8 cellular contexts compared by ENCODE assay signal in genomic region chr1:33080885-33081553, GRCh38. TPM values are rescaled to one million over a fixed set of nuclear protein-coding genes. Genes with fewer than 3 reads are reported as not detected.
DNase-seq lines count a peak whose midpoint lies in the region; ATAC-seq and TF ChIP-seq lines count a peak whose summit lies in the region.

Gene AZIN2, plus strand, starts transcription at chr1:33081153. Its CDS starts 1,097 bp downstream, at chr1:33082250.

- POLR2A ChIA-PET in activated CD4-positive, alpha-beta T cell treated with anti-CD3 and anti-CD28 coated beads, Interleukin-2, amount 10 ng/mL, durations not matched to agents 7 days and 5 days (lab: Charles Lee) = interaction anchor here (1.0 to 1.5 kb wide), 2 partner anchors 46 to 116 kb away, joined by 3 to 4 read pairs; partner anchors contain the start of gene RNF19B

- no peaks in the 10 kb centered on the region for H3K36me3 Mint-ChIP-seq in activated CD4-positive, alpha-beta T cell treated with anti-CD3 and anti-CD28 coated beads, Interleukin-2, amount 10 ng/mL, durations not matched to agents 7 days and 5 days (ENCODE audit: low read depth)

- peak within 1 kb of the TSS; percentile 73 for H3K4me3 Mint-ChIP-seq in activated CD4-positive, alpha-beta T cell treated with anti-CD3 and anti-CD28 coated beads, Interleukin-2, amount 10 ng/mL, durations not matched to agents 7 days and 5 days

- peaks cover 31% of the 10 kb centered on the region for H3K4me1 Mint-ChIP-seq in activated CD4-positive, alpha-beta T cell treated with anti-CD3 and anti-CD28 coated beads, Interleukin-2, amount 10 ng/mL, durations not matched to agents 7 days and 5 days

- H3K9me3 Mint-ChIP-seq in activated CD4-positive, alpha-beta T cell treated with anti-CD3 and anti-CD28 coated beads, Interleukin-2, amount 10 ng/mL, durations not matched to agents 7 days and 5 days = no peaks in the 10 kb centered on the region

- DNase-seq in AML-193 (lab: John Stamatoyannopoulos, UW) (peak; percentile 71 to 86), NCI-H510A (lab: John Stamatoyannopoulos, UW) (peak; percentile 96), cortex of kidney (lab: John Stamatoyannopoulos, UW) (peak; percentile 61), left kidney (ENCODE audit: low read depth, low spot score) (peak; percentile 98)
- DNase-seq in activated CD4-positive, alpha-beta T cell treated with anti-CD3 and anti-CD28 coated beads, Interleukin-2, amount 10 ng/mL, durations not matched to agents 7 days and 5 days = peak; percentile 97
- DNase-seq in stimulated activated CD4-positive, alpha-beta T cell treated with anti-CD3 and anti-CD28 coated beads, Interleukin-1b, Interleukin-23, amount 100 ng/mL, for 4 hours (ENCODE audit: low read depth in 2 of 2) = peak; percentile 97 to 98

- TF ChIP-seq POLR2A in GM19193 (IDR thresholded peaks at IDR 0.05; ENCODE audit: extremely low read depth, insufficient read depth, insufficient read length) = peak; percentile 57

- ATAC-seq in HG03432 (IDR thresholded peaks at IDR 0.05; ENCODE audit: unreplicated experiment) = peak; percentile 98

- peaks cover 16% of the 10 kb centered on the region for H3K27me3 Mint-ChIP-seq in activated CD4-positive, alpha-beta T cell treated with anti-CD3 and anti-CD28 coated beads, Interleukin-2, amount 10 ng/mL, durations not matched to agents 7 days and 5 days

- CTCF ChIA-PET in activated CD4-positive, alpha-beta T cell treated with anti-CD3 and anti-CD28 coated beads, Interleukin-2, amount 10 ng/mL, durations not matched to agents 7 days and 5 days (lab: Charles Lee) = interaction anchor here (0.8 to 1.4 kb wide), 2 partner anchors 18 to 204 kb away, joined by 3 read pairs; no protein-coding TSS in a partner anchor

- peak within 1 kb of the TSS; percentile 22 for H3K27ac Mint-ChIP-seq in activated CD4-positive, alpha-beta T cell treated with anti-CD3 and anti-CD28 coated beads, Interleukin-2, amount 10 ng/mL, durations not matched to agents 7 days and 5 days

RNA-seq across cellular contexts. Expression of gene AZIN2, which starts in this region (rescaled TPM):
- 1 to 10 TPM; 4.1 to 5.5 TPM for total RNA-seq in activated CD4-positive, alpha-beta T cell treated with anti-CD3 and anti-CD28 coated beads, Interleukin-2, amount 10 ng/mL, durations not matched to agents 7 days and 5 days

Comparison
In these comparisons a context has a peak if more than half of its experiments do, and no peak if none do; other contexts are left out.
1. Peak in every context shown above with its lines: DNase-seq and ATAC-seq.